8 cellular contexts compared by ENCODE assay signal in genomic region chr6:134948142-134948541, GRCh38. TPM values are rescaled to one million over a fixed set of nuclear protein-coding genes. Genes with fewer than 3 reads are reported as not detected.
"Had no signal": no experiment of that assay in that cellular context is flagged by ENCODE, and none has a peak within 500 bp of the region (broad histone marks: within the 10 kb centered on the region; RNA-seq: fewer than 3 reads in every experiment).

No MANE protein-coding gene starts in this region.

- H3K4me3 ChIP-seq: GM23248 had no signal

- H3K9me3 Mint-ChIP-seq: H9, IgD-negative memory B cell had no signal

- H3K4me3 Mint-ChIP-seq: H9, IgD-negative memory B cell had no signal

- H3K9ac ChIP-seq: GM23248 had no signal

- FAIRE-seq: HTR-8/SVneo had no signal

- H3K27ac ChIP-seq: GM23248 had no signal

- DNase-seq: GM23248, GOT3, H9, HCEC 1CT had no signal

- H3K27ac Mint-ChIP-seq: H9, IgD-negative memory B cell had no signal

- H3K4me1 Mint-ChIP-seq: IgD-negative memory B cell had no signal

- H3K36me3 Mint-ChIP-seq: IgD-negative memory B cell had no signal

RNA-seq across cellular contexts. Expression of gene ALDH8A1, which starts 1.8 kb away (rescaled TPM):
- total RNA-seq: GM23248, H4, H9, HT-29 had no signal
- polyA plus RNA-seq: GM23248, IgD-negative memory B cell had no signal
